Comparison of ENCODE assay signal across 20 cellular contexts in genomic region chr10:111646021-111646420, GRCh38.
DNase-seq lines count a peak whose midpoint lies in the region; ATAC-seq and TF ChIP-seq lines count a peak whose summit lies in the region.
"Had no signal": no experiment of that assay in that cellular context is flagged by ENCODE, and none has a peak within 500 bp of the region (broad histone marks: within the 10 kb centered on the region; RNA-seq: fewer than 3 reads in every experiment).

No MANE protein-coding gene starts in this region.

- no peak overlapping the region for H2AFZ ChIP-seq in PC-3 (ENCODE audit: low read length)
- H2AFZ ChIP-seq: GM23338 had no signal

- POLR2A ChIA-PET in PC-3 (lab: Charles Lee; ENCODE audit: unreplicated experiment) = no interaction called here

- no peak overlapping the region for H3K27ac ChIP-seq in PC-3 (ENCODE audit: low read length)
- H3K27ac ChIP-seq: BLaER1 treated with 17β-estradiol and CSF1 and Interleukin-3, amounts not matched to agents 10 nM and 100 nM had no signal

- H3K4me3 ChIP-seq in astrocyte of the cerebellum (ENCODE audit: low read depth, low read length) (no peak overlapping the region), fibroblast of the aortic adventitia (ENCODE audit: low read depth, low read length) (no peak overlapping the region), PC-3 (ENCODE audit: low read length) (no peak overlapping the region)
- H3K4me3 ChIP-seq: BLaER1 treated with 17β-estradiol and CSF1 and Interleukin-3, amounts not matched to agents 10 nM and 100 nM; GM23338 had no signal

- no peaks in the 10 kb centered on the region for H3K4me1 Mint-ChIP-seq in chondrocyte (ENCODE audit: low read depth)
- H3K4me1 Mint-ChIP-seq: CD14-positive monocyte; CD8-positive, alpha-beta memory T cell; GM23338; H9 had no signal

- H3K79me2 ChIP-seq in PC-3 (ENCODE audit: low read length) = no peaks in the 10 kb centered on the region

- H3K4me3 Mint-ChIP-seq in chondrocyte (ENCODE audit: unreplicated experiment) = no peak overlapping the region
- H3K4me3 Mint-ChIP-seq: CD14-positive monocyte; CD4-positive, alpha-beta T cell; CD8-positive, alpha-beta memory T cell; GM23338; H9 had no signal

- no TSS peak for BruUV-seq in PC-3 (replicated peaks; lab: Mats Ljungman, UMichigan)

- peaks cover 3% of the 10 kb centered on the region for H3K36me3 Mint-ChIP-seq in chondrocyte (ENCODE audit: low read depth)
- H3K36me3 Mint-ChIP-seq: CD14-positive monocyte; CD8-positive, alpha-beta memory T cell had no signal

- no peak overlapping the region for H3K9ac ChIP-seq in PC-3 (ENCODE audit: low read length)
- H3K9ac ChIP-seq: BLaER1 treated with 17β-estradiol and CSF1 and Interleukin-3, amounts not matched to agents 10 nM and 100 nM had no signal

- H3K4me1 ChIP-seq in PC-3 (ENCODE audit: insufficient read depth, low read length) = no peaks in the 10 kb centered on the region
- H3K4me1 ChIP-seq: BLaER1 treated with 17β-estradiol and CSF1 and Interleukin-3, amounts not matched to agents 10 nM and 100 nM had no signal

- no peaks in the 10 kb centered on the region for H3F3A ChIP-seq in PC-3 (ENCODE audit: low read length, unreplicated experiment)

- DNase-seq in astrocyte of the cerebellum (ENCODE audit: low read depth) (peak; percentile 26), fibroblast of gingiva (ENCODE audit: low read depth) (peak; percentile 66), fibroblast of the aortic adventitia (ENCODE audit: low read depth) (peak; percentile 52), iris pigment epithelial cell (ENCODE audit: low read depth) (peak; percentile 1), PC-3 (no peak), chondrocyte (ENCODE audit: low spot score) (no peak), activated T-cell treated with anti-CD3 and anti-CD28 coated beads for 4 hours (no peak), middle frontal gyrus (ENCODE audit: extremely low spot score, low spot score) (no peak)
- DNase-seq: AML-193; BE2C; CD4-positive, alpha-beta T cell; CD8-positive, alpha-beta memory T cell; DMS53; DMS79 treated with DMSO at 0.1 percent for 48 hours; GF-D8; H9 had no signal

- H3K4me2 ChIP-seq in PC-3 (ENCODE audit: low read length) = no peak overlapping the region
- H3K4me2 ChIP-seq: BLaER1 treated with 17β-estradiol and CSF1 and Interleukin-3, amounts not matched to agents 10 nM and 100 nM; GM23338 had no signal

- TF ChIP-seq CTCF in astrocyte of the cerebellum (IDR thresholded peaks at IDR 0.05; ENCODE audit: low read depth, low read length, missing control alignments) = no peak
- TF ChIP-seq CTCF in fibroblast of the aortic adventitia (IDR thresholded peaks at IDR 0.05; ENCODE audit: insufficient read depth, low read length) = no peak
- no peak for TF ChIP-seq CTCF in PC-3 (conservative IDR thresholded peaks at IDR 0.05; ENCODE audit: low read depth, low read length)
- no peak for TF ChIP-seq CTCF in chondrocyte (IDR thresholded peaks at IDR 0.05)

- in situ Hi-C loops in astrocyte of the cerebellum (cut with HindIII; ENCODE audit: low sequenced_read_pairs) = no loop called here

- H4K20me1 ChIP-seq in PC-3 (ENCODE audit: low read length) = no peaks in the 10 kb centered on the region
- H4K20me1 ChIP-seq: BLaER1 treated with 17β-estradiol and CSF1 and Interleukin-3, amounts not matched to agents 10 nM and 100 nM had no signal

- peaks cover 34% of the 10 kb centered on the region for H3K9me3 Mint-ChIP-seq in chondrocyte (ENCODE audit: low read depth)

- ATAC-seq in PC-3 = no peak
- ATAC-seq: GM23338, HCT116 had no signal

- CTCF ChIA-PET in PC-3 (lab: Charles Lee) = no interaction called here

- intact Hi-C loops in PC-3 (cut with micrococcal nuclease) = no loop called here

- H3K9me3 ChIP-seq in PC-3 (ENCODE audit: low read length) = no peaks in the 10 kb centered on the region

- no peaks in the 10 kb centered on the region for H3K36me3 ChIP-seq in PC-3 (ENCODE audit: low read depth, low read length)
- H3K36me3 ChIP-seq: BE2C; BLaER1 treated with 17β-estradiol and CSF1 and Interleukin-3, amounts not matched to agents 10 nM and 100 nM had no signal

- no peaks in the 10 kb centered on the region for H3K27me3 Mint-ChIP-seq in chondrocyte (ENCODE audit: low read depth)
- H3K27me3 Mint-ChIP-seq: CD4-positive, alpha-beta T cell had no signal

- H3K27me3 ChIP-seq in PC-3 (ENCODE audit: low read length) = no peaks in the 10 kb centered on the region
- H3K27me3 ChIP-seq: BE2C; BLaER1 treated with 17β-estradiol and CSF1 and Interleukin-3, amounts not matched to agents 10 nM and 100 nM had no signal

- H3K27ac Mint-ChIP-seq in chondrocyte (ENCODE audit: unreplicated experiment) = no peak overlapping the region
- H3K27ac Mint-ChIP-seq: CD14-positive monocyte; CD4-positive, alpha-beta T cell; CD8-positive, alpha-beta memory T cell; GM23338; H9 had no signal

- no peaks in the 10 kb centered on the region for H3K9me2 ChIP-seq in PC-3 (replicated peaks; ENCODE audit: low read length)

Comparison
In these comparisons a context has a peak if more than half of its experiments do, and no peak if none do; other contexts are left out.
1. DNase-seq: peak in astrocyte of the cerebellum (single experiment), fibroblast of gingiva (single experiment), fibroblast of the aortic adventitia (single experiment) and iris pigment epithelial cell (single experiment); none in PC-3 (single experiment), chondrocyte (single experiment), activated T-cell treated with anti-CD3 and anti-CD28 coated beads for 4 hours (single experiment) and middle frontal gyrus (single experiment).